9 cellular contexts compared by ENCODE assay signal in the genomic region with DNA sequence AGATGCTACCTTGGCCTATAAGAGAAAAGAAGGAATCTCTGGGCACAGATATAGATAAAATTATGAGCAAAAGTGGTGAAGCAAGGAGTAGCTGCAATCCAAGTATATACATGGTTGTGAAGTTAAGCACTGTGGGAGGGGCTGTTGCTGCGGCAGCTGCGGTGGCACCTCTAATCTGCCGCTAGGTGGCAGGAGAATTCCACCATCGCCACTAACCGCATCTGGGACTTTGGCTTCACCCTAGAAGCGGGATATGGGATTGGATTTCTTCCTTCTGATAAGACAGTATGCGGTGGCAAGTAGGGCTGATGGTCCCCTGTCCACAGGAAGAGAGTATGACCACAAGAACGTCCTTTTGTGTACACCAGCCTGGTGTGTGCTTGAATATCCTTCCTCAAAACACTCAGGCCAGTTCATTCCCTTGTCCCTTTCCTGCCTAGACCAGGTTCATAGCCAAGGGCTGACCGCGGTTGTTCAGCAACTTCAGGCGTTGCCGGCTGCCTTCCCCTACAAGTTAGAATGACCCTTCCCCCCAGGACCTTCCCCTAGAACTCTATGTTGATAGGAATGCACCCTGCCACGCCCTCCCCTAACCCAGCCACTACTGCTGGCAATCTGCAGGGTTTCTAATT. TPM values are rescaled to one million over a fixed set of nuclear protein-coding genes. Genes with fewer than 3 reads are reported as not detected.
DNase-seq lines count a peak whose midpoint lies in the region; ATAC-seq and TF ChIP-seq lines count a peak whose summit lies in the region.
"Had no signal": no experiment of that assay in that cellular context is flagged by ENCODE, and none has a peak within 500 bp of the region (broad histone marks: within the 10 kb centered on the region; RNA-seq: fewer than 3 reads in every experiment).

No MANE protein-coding gene starts in this region.

- H3K9me3 Mint-ChIP-seq in CD14-positive monocyte, result peaks cover 0 to 4% (median 2%) of the 10 kb centered on the region in 7 donors
- peaks cover 8% of the 10 kb centered on the region for H3K9me3 Mint-ChIP-seq in mesothelial cell of epicardium
- H3K9me3 Mint-ChIP-seq: natural killer cell treated with Interleukin-12 subunit alpha and Interleukin-12 subunit beta and Interleukin-15 and Interleukin-18, amount 100 ng/mL, for 72 hours had no signal

- peak; percentile 63 for ATAC-seq in GM21390 (IDR thresholded peaks at IDR 0.05; ENCODE audit: unreplicated experiment)

- H3K27me3 Mint-ChIP-seq in CD14-positive monocyte (ENCODE audit: low read depth in 3 of 3) (peaks cover 3 to 5% (median 3%) of the 10 kb centered on the region in 3 donors), mesothelial cell of epicardium (ENCODE audit: low read depth) (no peaks in the 10 kb centered on the region)
- H3K27me3 Mint-ChIP-seq: natural killer cell treated with Interleukin-12 subunit alpha and Interleukin-12 subunit beta and Interleukin-15 and Interleukin-18, amount 100 ng/mL, for 72 hours had no signal

- H3K27ac Mint-ChIP-seq in CD14-positive monocyte, result no peak overlapping the region
- H3K27ac Mint-ChIP-seq in mesothelial cell of epicardium, result no peak overlapping the region
- H3K27ac Mint-ChIP-seq: natural killer cell treated with Interleukin-12 subunit alpha and Interleukin-12 subunit beta and Interleukin-15 and Interleukin-18, amount 100 ng/mL, for 72 hours had no signal

- H3K4me3 Mint-ChIP-seq in CD14-positive monocyte, result no peak overlapping the region
- no peak overlapping the region for H3K4me3 Mint-ChIP-seq in mesothelial cell of epicardium
- H3K4me3 Mint-ChIP-seq: natural killer cell treated with Interleukin-12 subunit alpha and Interleukin-12 subunit beta and Interleukin-15 and Interleukin-18, amount 100 ng/mL, for 72 hours had no signal

- 22 to 24% methylated on average over 13 of the region's 13 CpGs for WGBS in tibial nerve, 2 donors

- no peak overlapping the region for H3K4me3 ChIP-seq in epithelial cell of esophagus (ENCODE audit: low read length)
- no peak overlapping the region for H3K4me3 ChIP-seq in tibial nerve

- no peak for TF ChIP-seq POLR2A in tibial nerve (IDR thresholded peaks at IDR 0.05)

- H3K36me3 Mint-ChIP-seq in CD14-positive monocyte (no peaks in the 10 kb centered on the region), mesothelial cell of epicardium (peaks cover 3% of the 10 kb centered on the region)
- H3K36me3 Mint-ChIP-seq: natural killer cell treated with Interleukin-12 subunit alpha and Interleukin-12 subunit beta and Interleukin-15 and Interleukin-18, amount 100 ng/mL, for 72 hours had no signal

- DNase-seq in CD14-positive monocyte (ENCODE audit: low spot score) (no peak), NCI-H1694 treated with DMSO at 0.1 percent for 48 hours (lab: John Stamatoyannopoulos, UW) (peak; percentile 6), epithelial cell of esophagus (ENCODE audit: low read depth) (peak; percentile 57), mesothelial cell of epicardium (ENCODE audit: low spot score in 2 of 2, unreplicated experiment in 2 of 2) (peak in 1 of 2 experiments; percentile 68), tibial nerve (ENCODE audit: low spot score in 2 of 2) (peak in 1 of 2 donors; percentile 32)
- DNase-seq in activated CD4-positive, CD25-positive, alpha-beta regulatory T cell treated with anti-CD3 and anti-CD28 coated beads, Interleukin-2, amount 50 U/mL, for 72 hours, result no peak

- peaks cover 0 to 10% of the 10 kb centered on the region in 2 donors for H3K27me3 ChIP-seq in tibial nerve

- no peaks in the 10 kb centered on the region for H3K9me3 ChIP-seq in tibial nerve

- intact Hi-C loops in CD14-positive monocyte (cut with micrococcal nuclease), result loop anchor here (5.0 kb wide), 1 partner anchor 1860 kb away; no protein-coding TSS in a partner anchor

- H3K36me3 ChIP-seq in tibial nerve, result no peaks in the 10 kb centered on the region

- H3K27ac ChIP-seq in VCaP, result no peak overlapping the region
- no peak overlapping the region for H3K27ac ChIP-seq in tibial nerve

- H3K4me1 ChIP-seq in tibial nerve, result peaks cover 0 to 9% (median 0%) of the 10 kb centered on the region in 4 donors

- TF ChIP-seq EP300 in tibial nerve (IDR thresholded peaks at IDR 0.05), result no peak

- H3K4me1 Mint-ChIP-seq in CD14-positive monocyte (no peaks in the 10 kb centered on the region), mesothelial cell of epicardium (no peaks in the 10 kb centered on the region)

- peak; percentile 78 for TF ChIP-seq CTCF in CD14-positive monocyte (IDR thresholded peaks at IDR 0.05)
- peak; percentile 93 for TF ChIP-seq CTCF in VCaP (conservative IDR thresholded peaks at IDR 0.05)
- TF ChIP-seq CTCF in epithelial cell of esophagus (IDR thresholded peaks at IDR 0.05; ENCODE audit: insufficient read depth, low read depth, low read length, missing control alignments), result peak; percentile 69
- TF ChIP-seq CTCF in mesothelial cell of epicardium (IDR thresholded peaks at IDR 0.05; ENCODE audit: unreplicated experiment), result peak; percentile 64
- peak; percentile 70 to 77 (median 73) for TF ChIP-seq CTCF in tibial nerve (IDR thresholded peaks at IDR 0.05)

RNA-seq across cellular contexts. Expression of a gene that starts 5.1 kb away (rescaled TPM):
- not detected for polyA plus RNA-seq in CD14-positive monocyte
- total RNA-seq in mesothelial cell of epicardium (10.9 to 11.2 TPM (median 10.9 TPM) in 3 replicates), tibial nerve (under 1 TPM in 3 of 4 donors, not detected in 1; 0.20 to 0.60 (median 0.22) TPM)
- total RNA-seq: natural killer cell treated with Interleukin-12 subunit alpha and Interleukin-12 subunit beta and Interleukin-15 and Interleukin-18, amount 100 ng/mL, for 72 hours had no signal

RNA-seq across cellular contexts. Expression of a gene that starts 44.6 kb away (rescaled TPM):
- polyA plus RNA-seq in CD14-positive monocyte, result 1 to 10 TPM in 1 of 2 donors, under 1 TPM in 1; 0.56 to 4.3 TPM
- total RNA-seq in mesothelial cell of epicardium, result 84.8 to 89.0 TPM (median 85.8 TPM) in 3 replicates
- total RNA-seq in tibial nerve, result 100 to 1,000 TPM in 3 of 4 donors, 10 to 100 TPM in 1; 71.7 to 147 (median 107) TPM

Comparison
In these comparisons a context has a peak if more than half of its experiments do, and no peak if none do; other contexts are left out.
1. DNase-seq: peak in NCI-H1694 treated with DMSO at 0.1 percent for 48 hours (single experiment) and epithelial cell of esophagus (single experiment); none in CD14-positive monocyte (single experiment) and activated CD4-positive, CD25-positive, alpha-beta regulatory T cell treated with anti-CD3 and anti-CD28 coated beads, Interleukin-2, amount 50 U/mL, for 72 hours (single experiment).
2. Peak in every context shown above with its lines, with median percentiles within 50 percentile points of each other: CTCF ChIP-seq.